19 cellular contexts compared by ENCODE assay signal in the genomic region with DNA sequence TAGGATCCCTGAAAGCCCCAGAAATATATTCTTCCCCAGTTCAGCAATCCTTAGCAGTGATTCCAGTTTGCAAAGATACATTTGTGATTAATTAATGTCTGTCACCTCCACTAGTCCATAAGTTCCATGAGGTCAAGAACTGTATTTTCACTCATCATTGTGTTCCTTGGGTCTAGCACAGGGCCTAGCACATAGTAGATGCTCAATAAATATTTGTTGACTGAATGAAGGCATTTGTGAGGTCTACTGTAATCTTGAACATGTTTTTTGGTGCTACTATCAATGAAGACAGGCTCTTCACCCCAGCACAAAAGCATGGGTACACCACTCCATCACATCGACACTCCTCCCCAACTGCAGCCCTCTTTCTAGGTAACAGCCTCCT. TPM values are rescaled to one million over a fixed set of nuclear protein-coding genes. Genes with fewer than 3 reads are reported as not detected.
A peak's percentile ranks its signal among the peaks of the same experiment; 100 is the strongest.
DNase-seq lines count a peak whose midpoint lies in the region; ATAC-seq, FAIRE-seq and TF ChIP-seq lines count a peak whose summit lies in the region.
"Had no signal": no experiment of that assay in that cellular context is flagged by ENCODE, and none has a peak within 500 bp of the region (broad histone marks: within the 10 kb centered on the region; RNA-seq: fewer than 3 reads in every experiment).

No MANE protein-coding gene starts in this region.

- H3K79me2 ChIP-seq in GM23338 (replicated peaks; ENCODE audit: insufficient read depth) (no peaks in the 10 kb centered on the region), astrocyte (ENCODE audit: insufficient read depth, low read length) (no peaks in the 10 kb centered on the region)

- H3F3A ChIP-seq in GM23338 (replicated peaks; ENCODE audit: low read depth), result peaks cover 5% of the 10 kb centered on the region; the same call in 1 of the 2 replicates

- H3K9ac ChIP-seq in astrocyte (ENCODE audit: low read length) (no peak overlapping the region), iPS-15b (ENCODE audit: low read depth, low read length) (no peak overlapping the region)

- DNase-seq in GM23338 (ENCODE audit: low spot score) (no peak), astrocyte (ENCODE audit: low read depth) (no peak), nephron progenitor cell (no peak), middle frontal gyrus (ENCODE audit: extremely low spot score, low spot score) (no peak), HuH-7 (ENCODE audit: low spot score) (no peak), cortex of kidney (lab: John Stamatoyannopoulos, UW) (no peak), suprapubic skin (ENCODE audit: low spot score in 2 of 2) (no peak)
- DNase-seq: Calu3, DMS 273 treated with DMSO at 0.1 percent for 48 hours, DMS79, GOT3, H9 had no signal

- H3K27ac Mint-ChIP-seq in GM23338 (no peak overlapping the region), astrocyte (ENCODE audit: unreplicated experiment) (no peak overlapping the region), nephron progenitor cell (no peak overlapping the region)
- H3K27ac Mint-ChIP-seq: CD14-positive monocyte, H9 had no signal

- FAIRE-seq in astrocyte (lab: Jason Lieb, UNC), result no peak
- FAIRE-seq: A549, GM12891 had no signal

- H3K4me2 ChIP-seq in GM23338 (no peak overlapping the region), astrocyte (ENCODE audit: low read length) (no peak overlapping the region)

- H3K4me3 ChIP-seq in GM23338 (no peak overlapping the region), astrocyte (ENCODE audit: insufficient read depth, low read depth, low read length) (no peak overlapping the region), iPS-15b (ENCODE audit: low read depth, low read length) (peak overlapping the region; percentile 48), suprapubic skin (no peak overlapping the region)

- H3K9me3 Mint-ChIP-seq in GM23338 (no peaks in the 10 kb centered on the region; the same call in 2 of the 3 replicates), astrocyte (ENCODE audit: unreplicated experiment) (peaks cover 29% of the 10 kb centered on the region), nephron progenitor cell (no peaks in the 10 kb centered on the region)

- no peak for TF ChIP-seq CTCF in GM23338 (conservative IDR thresholded peaks at IDR 0.05; ENCODE audit: low read depth in 2 of 2)
- no peak for TF ChIP-seq CTCF in astrocyte (IDR thresholded peaks at IDR 0.05; ENCODE audit: insufficient read depth, low read depth, low read length)
- TF ChIP-seq CTCF in nephron progenitor cell (IDR thresholded peaks at IDR 0.05), result no peak
- TF ChIP-seq CTCF in suprapubic skin (IDR thresholded peaks at IDR 0.05), result no peak

- no peaks in the 10 kb centered on the region for H3K36me3 Mint-ChIP-seq in GM23338 (ENCODE audit: low read depth)
- H3K36me3 Mint-ChIP-seq in astrocyte (ENCODE audit: low read depth, unreplicated experiment), result peaks cover 2% of the 10 kb centered on the region
- H3K36me3 Mint-ChIP-seq in nephron progenitor cell (ENCODE audit: low read depth), result no peaks in the 10 kb centered on the region

- peak overlapping the region; percentile 71 for H3K4me3 Mint-ChIP-seq in GM23338
- peak overlapping the region; percentile 41 for H3K4me3 Mint-ChIP-seq in astrocyte (ENCODE audit: unreplicated experiment)
- peak overlapping the region; percentile 77 for H3K4me3 Mint-ChIP-seq in nephron progenitor cell

- H3K9me3 ChIP-seq in astrocyte (ENCODE audit: insufficient read depth, low read depth, low read length) (no peaks in the 10 kb centered on the region), iPS-15b (ENCODE audit: control insufficient read depth, insufficient read depth, low read length) (no peaks in the 10 kb centered on the region), suprapubic skin (no peaks in the 10 kb centered on the region)
- H3K9me3 ChIP-seq: A549 had no signal

- no peak for TF ChIP-seq EP300 in suprapubic skin (IDR thresholded peaks at IDR 0.05)

- peaks cover 16% of the 10 kb centered on the region for H3K4me1 Mint-ChIP-seq in GM23338
- H3K4me1 Mint-ChIP-seq in astrocyte (ENCODE audit: low read depth, unreplicated experiment), result no peaks in the 10 kb centered on the region
- H3K4me1 Mint-ChIP-seq in nephron progenitor cell, result peaks cover 58% of the 10 kb centered on the region

- H3K4me1 ChIP-seq in GM23338 (ENCODE audit: insufficient read depth) (peaks cover 14% of the 10 kb centered on the region), astrocyte (ENCODE audit: insufficient read depth, low read length) (no peaks in the 10 kb centered on the region), iPS-15b (ENCODE audit: control insufficient read depth, insufficient read depth, low read length) (peaks cover 2% of the 10 kb centered on the region), suprapubic skin (peaks cover 18% of the 10 kb centered on the region)

- H3K27me3 ChIP-seq in GM23338 (ENCODE audit: insufficient read depth) (peaks cover 100% of the 10 kb centered on the region), astrocyte (ENCODE audit: insufficient read depth, low read length) (peaks cover 83% of the 10 kb centered on the region), iPS-15b (ENCODE audit: control insufficient read depth, insufficient read depth, low read length) (peaks cover 98% of the 10 kb centered on the region), suprapubic skin (peaks cover 97% of the 10 kb centered on the region)

- H3K27ac ChIP-seq in GM23338 (ENCODE audit: low read depth), result no peak overlapping the region
- H3K27ac ChIP-seq in astrocyte (ENCODE audit: low read depth, low read length), result no peak overlapping the region
- no peak overlapping the region for H3K27ac ChIP-seq in suprapubic skin

- H4K20me1 ChIP-seq in GM23338 (replicated peaks; ENCODE audit: insufficient read depth) (peaks cover 19% of the 10 kb centered on the region), astrocyte (ENCODE audit: insufficient read depth, low read length) (no peaks in the 10 kb centered on the region)

- H2AFZ ChIP-seq in GM23338, result no peak overlapping the region
- H2AFZ ChIP-seq in astrocyte (ENCODE audit: low read depth, low read length), result no peak overlapping the region

- no peak for ATAC-seq in GM23338
- ATAC-seq: A549 had no signal

- 82% methylated on average over 1 of the region's 1 CpG for WGBS in suprapubic skin

- H3K27me3 Mint-ChIP-seq in GM23338 (ENCODE audit: insufficient read depth, low read depth, poor library complexity), result peaks cover 93% of the 10 kb centered on the region
- peaks cover 88% of the 10 kb centered on the region for H3K27me3 Mint-ChIP-seq in astrocyte (ENCODE audit: low read depth, unreplicated experiment)
- peaks cover 64% of the 10 kb centered on the region for H3K27me3 Mint-ChIP-seq in nephron progenitor cell (ENCODE audit: low read depth, poor library complexity)

- H3K9me2 ChIP-seq in GM23338 (ENCODE audit: insufficient read depth), result no peaks in the 10 kb centered on the region

- H3K36me3 ChIP-seq in GM23338 (ENCODE audit: insufficient read depth) (no peaks in the 10 kb centered on the region), astrocyte (ENCODE audit: insufficient read depth, low read length) (no peaks in the 10 kb centered on the region), iPS-15b (ENCODE audit: control insufficient read depth, insufficient read depth, low read length) (no peaks in the 10 kb centered on the region), suprapubic skin (no peaks in the 10 kb centered on the region)

- no peak for TF ChIP-seq POLR2A in suprapubic skin (IDR thresholded peaks at IDR 0.05)

TF ChIP-seq in GM23338, 12 proteins besides CTCF, POLR2A, EP300 and RAD21 (continues in another document):
- TF ChIP-seq EZH2 (IDR thresholded peaks at IDR 0.05; ENCODE audit: low read depth, unreplicated experiment) (peak; percentile 35), ZNF114 (CRISPR knock-in tag; IDR thresholded peaks at IDR 0.05) (no peak), POLR2AphosphoS5 (IDR thresholded peaks at IDR 0.05; ENCODE audit: low read depth) (no peak), REST (IDR thresholded peaks at IDR 0.05; ENCODE audit: unreplicated experiment) (no peak), STAT1 (IDR thresholded peaks at IDR 0.05; ENCODE audit: unreplicated experiment) (no peak), EZH2phosphoT487 (IDR thresholded peaks at IDR 0.05; ENCODE audit: unreplicated experiment) (no peak)
- TF ChIP-seq, protein P1, sequence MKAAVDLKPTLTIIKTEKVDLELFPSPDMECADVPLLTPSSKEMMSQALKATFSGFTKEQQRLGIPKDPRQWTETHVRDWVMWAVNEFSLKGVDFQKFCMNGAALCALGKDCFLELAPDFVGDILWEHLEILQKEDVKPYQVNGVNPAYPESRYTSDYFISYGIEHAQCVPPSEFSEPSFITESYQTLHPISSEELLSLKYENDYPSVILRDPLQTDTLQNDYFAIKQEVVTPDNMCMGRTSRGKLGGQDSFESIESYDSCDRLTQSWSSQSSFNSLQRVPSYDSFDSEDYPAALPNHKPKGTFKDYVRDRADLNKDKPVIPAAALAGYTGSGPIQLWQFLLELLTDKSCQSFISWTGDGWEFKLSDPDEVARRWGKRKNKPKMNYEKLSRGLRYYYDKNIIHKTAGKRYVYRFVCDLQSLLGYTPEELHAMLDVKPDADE (IDR thresholded peaks at IDR 0.05), result no peak

RNA-seq across cellular contexts. Expression of gene PAX2, which starts 30.8 kb away (rescaled TPM):
- total RNA-seq in GM23338 (2014; rRNA removed; shearing (Covaris generic)), result not detected in 2 replicates
- polyA plus RNA-seq in GM23338 (2016; fragmentation: Nextera tagmentation; extraction: Ambion mirVana), result not detected in 2 replicates
- total RNA-seq in astrocyte (0.23 and 0.60 TPM in 2 replicates), suprapubic skin (not detected)
- total RNA-seq: Calu3, H9, HT1080 had no signal
- polyA plus RNA-seq: AG04450, BJ, CD14-positive monocyte had no signal
